In the genomic region with DNA sequence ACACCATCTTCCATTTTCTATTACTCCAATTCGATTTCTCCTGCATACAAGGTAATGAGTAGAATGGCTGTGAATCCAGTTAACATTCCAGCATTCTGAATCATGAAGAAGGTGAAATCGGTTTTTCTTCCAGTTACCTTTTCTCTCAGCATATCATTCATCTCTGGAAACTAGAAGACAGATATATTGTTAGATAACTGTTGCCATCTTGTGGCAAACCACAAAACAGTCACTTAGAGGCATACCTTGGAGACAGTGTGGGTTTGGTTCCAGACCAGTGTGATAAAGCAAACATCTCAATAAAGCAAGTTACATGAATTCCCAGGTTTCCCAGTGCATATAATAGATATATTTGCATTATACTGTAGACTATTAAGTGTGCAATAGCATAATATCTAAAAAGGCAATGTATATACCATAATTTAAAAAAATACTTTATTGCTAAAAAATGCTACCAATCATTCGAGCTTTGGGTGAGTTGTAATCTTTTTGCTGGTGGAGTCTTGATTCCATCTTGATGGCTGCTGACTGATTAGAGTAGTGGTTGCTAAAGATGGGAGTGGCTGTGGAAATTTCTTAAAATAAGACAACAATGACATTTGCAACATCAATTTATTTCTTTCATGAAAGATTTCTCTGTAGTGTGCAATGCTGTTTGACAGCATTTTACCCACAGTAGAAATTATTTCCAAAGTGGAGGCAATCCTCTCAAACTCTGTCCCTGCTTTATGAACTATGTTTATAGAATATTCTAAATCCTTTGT, we compare ENCODE assay signal across 7 cellular contexts.
A peak's percentile ranks its signal among the peaks of the same experiment; 100 is the strongest.
DNase-seq lines count a peak whose midpoint lies in the region; ATAC-seq and TF ChIP-seq lines count a peak whose summit lies in the region.

No MANE protein-coding gene starts in this region.

- H3K4me3 ChIP-seq in astrocyte of the cerebellum (ENCODE audit: low read depth, low read length): no peak overlapping the region
- no peak overlapping the region for H3K4me3 ChIP-seq in uterus

- H3K4me1 ChIP-seq in uterus: no peaks in the 10 kb centered on the region

- in situ Hi-C loops in astrocyte of the cerebellum (cut with HindIII; ENCODE audit: low sequenced_read_pairs): no loop called here

- TF ChIP-seq CTCF in astrocyte of the cerebellum (IDR thresholded peaks at IDR 0.05; ENCODE audit: low read depth, low read length, missing control alignments) (peak; percentile 54), uterus (IDR thresholded peaks at IDR 0.05) (peak in 3 of 4 experiments; percentile 13 to 38 (median 17))

- DNase-seq in EH (ENCODE audit: low read depth): peak; percentile 52
- peak; percentile 15 for DNase-seq in GM19238 (ENCODE audit: insufficient read length, low spot score)
- peak; percentile 23 for DNase-seq in NCI-H2196 (lab: John Stamatoyannopoulos, UW; ENCODE audit: unreplicated experiment)
- DNase-seq in astrocyte of the cerebellum (ENCODE audit: low read depth): peak; percentile 51
- DNase-seq in kidney tubule cell (ENCODE audit: low spot score): peak; percentile 84
- no peak for DNase-seq in uterus

- no peak for TF ChIP-seq POLR2A in uterus (IDR thresholded peaks at IDR 0.05)

- peak; percentile 84 for ATAC-seq in HG03095 (IDR thresholded peaks at IDR 0.05; ENCODE audit: unreplicated experiment)

- H3K9me3 ChIP-seq in uterus: no peaks in the 10 kb centered on the region

- H3K36me3 ChIP-seq in uterus: no peaks in the 10 kb centered on the region

- no peaks in the 10 kb centered on the region for H3K27me3 ChIP-seq in uterus

- H3K27ac ChIP-seq in uterus: no peak overlapping the region

- intact Hi-C loops in uterus (cut with DNase I; ENCODE audit: low total_unique reads): no loop called here

Comparison
In these comparisons a context has a peak if more than half of its experiments do, and no peak if none do; other contexts are left out.
1. DNase-seq: peak in EH (single experiment), GM19238 (single experiment), NCI-H2196 (single experiment), astrocyte of the cerebellum (single experiment) and kidney tubule cell (single experiment); none in uterus (0 of 2).